11 cellular contexts compared by ENCODE assay signal in the genomic region with DNA sequence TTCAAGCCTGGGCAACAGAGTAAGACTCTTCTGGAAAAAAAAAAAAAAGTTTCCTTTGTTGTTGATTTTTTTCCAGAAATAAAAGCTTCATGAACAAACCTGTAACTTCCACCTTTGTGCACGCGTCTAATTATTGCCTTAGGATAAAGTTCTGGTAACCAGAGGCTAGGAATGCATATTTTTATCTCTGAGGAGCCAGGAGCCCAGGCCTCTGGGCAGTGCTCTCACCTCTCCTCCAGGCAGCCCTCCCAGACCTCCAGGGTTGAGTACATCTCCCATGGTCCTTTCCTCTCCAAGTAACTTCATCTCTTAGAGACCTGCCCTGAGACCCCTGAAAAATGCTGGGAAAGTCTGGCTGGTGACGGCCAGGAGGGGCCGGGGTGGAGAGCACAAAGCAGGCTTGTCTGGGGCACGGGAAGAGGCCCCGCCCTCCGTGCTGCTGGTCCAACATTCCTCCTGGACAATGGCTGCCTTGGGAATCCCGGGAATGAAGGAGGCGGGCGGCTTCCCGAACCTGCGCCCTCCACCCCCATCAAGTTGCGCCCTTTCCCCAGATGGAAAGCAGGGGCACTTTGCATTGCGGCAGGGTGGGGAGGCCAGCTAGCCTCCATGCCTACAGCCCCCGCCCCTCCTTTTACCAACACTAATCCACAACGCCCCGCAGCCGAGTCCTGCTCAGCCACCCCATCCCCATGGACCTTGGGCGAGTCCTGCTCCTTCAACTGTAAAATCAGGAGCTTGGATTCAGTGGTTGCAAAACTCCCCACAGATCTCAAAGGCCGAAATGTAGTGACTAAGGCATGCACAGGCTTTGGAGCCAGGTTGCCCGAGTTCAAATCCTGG. TPM values are rescaled to one million over a fixed set of nuclear protein-coding genes. Genes with fewer than 3 reads are reported as not detected.
A peak's percentile ranks its signal among the peaks of the same experiment; 100 is the strongest.
DNase-seq lines count a peak whose midpoint lies in the region; ATAC-seq, FAIRE-seq and TF ChIP-seq lines count a peak whose summit lies in the region.
"Had no signal": no experiment of that assay in that cellular context is flagged by ENCODE, and none has a peak within 500 bp of the region (broad histone marks: within the 10 kb centered on the region; RNA-seq: fewer than 3 reads in every experiment).

No MANE protein-coding gene starts in this region.

- TF ChIP-seq CTCF in HEK293 (tag by site-specific recombination; IDR thresholded peaks at IDR 0.05) (no peak), H1 (IDR thresholded peaks at IDR 0.05; ENCODE audit: control extremely low read depth in 1 of 3, insufficient read depth in 1 of 3, low read depth in 1 of 3, low read length in 3 of 3) (no peak)

- H3K4me1 ChIP-seq in HEK293 (ENCODE audit: control insufficient read depth, insufficient read depth, low read length): no peaks in the 10 kb centered on the region
- peaks cover 0 to 11% (median 2%) of the 10 kb centered on the region in 4 experiments; a peak in 6 of 7 replicates for H3K4me1 ChIP-seq in H1 (replicated peaks in 1 of 4; ENCODE audit: control insufficient read depth in 3 of 4, insufficient read depth in 4 of 4, low read length in 3 of 4)
- peaks cover 1 to 37% (median 35%) of the 10 kb centered on the region in 5 donors for H3K4me1 ChIP-seq in subcutaneous abdominal adipose tissue (ENCODE audit: control insufficient read depth in 5 of 5, insufficient read depth in 5 of 5, low read length in 5 of 5)

- H3K56ac ChIP-seq in H1 (replicated peaks; ENCODE audit: insufficient read length, low read depth, low read length): peak overlapping the region; percentile 49

- intact Hi-C loops in left colon (cut with DNase I, micrococcal nuclease): no loop called here

- peak overlapping the region; percentile 13 for H3K4me3 ChIP-seq in HEK293 (ENCODE audit: low read depth, low read length)
- peak overlapping the region; percentile 1 to 59 (median 42); a peak in 7 of 8 replicates for H3K4me3 ChIP-seq in H1 (ENCODE audit: extremely low read depth in 1 of 4, insufficient read depth in 2 of 4, low read depth in 3 of 4, low read length in 4 of 4)
- H3K4me3 ChIP-seq in subcutaneous abdominal adipose tissue (ENCODE audit: low read depth in 1 of 5, low read length in 5 of 5): peak overlapping the region; percentile 22 to 60 (median 44)

- H2BK20ac ChIP-seq in H1 (ENCODE audit: low read length): peak overlapping the region; percentile 93; the same call in 1 of the 2 replicates

- peak overlapping the region; percentile 87 for H4K91ac ChIP-seq in H1 (replicated peaks; ENCODE audit: insufficient read length, low read length)

- TF ChIP-seq EP300 in H1 (IDR thresholded peaks at IDR 0.05; ENCODE audit: borderline replicate concordance in 1 of 2, low read depth in 2 of 2, low read length in 2 of 2): 0 out of 3 replicates have a peak, but pooled peaks of 1 of the 2 experiments have one; percentile 37

- no peak overlapping the region; the same call in 1 of the 2 replicates for H2AK5ac ChIP-seq in H1 (ENCODE audit: low read depth, low read length)

- CTCF ChIA-PET in HEK293 (lab: Yijun Ruan, JAX) (interaction anchor here (0.6 to 1.0 kb wide), 2 partner anchors 18 to 436 kb away, joined by 3 read pairs; no protein-coding TSS in a partner anchor), H1 (lab: Charles Lee; ENCODE audit: partially characterized antibody) (interaction anchor here (0.7 to 8.5 kb wide), 13 partner anchors 9 to 335 kb away, joined by 3 to 132 read pairs (median 4); no protein-coding TSS in a partner anchor)

- peak overlapping the region; percentile 74 for H4K5ac ChIP-seq in H1 (ENCODE audit: insufficient read length, low read depth, low read length)

- H3K27me3 ChIP-seq in H1 (replicated peaks in 1 of 4; ENCODE audit: control insufficient read depth in 3 of 4, extremely low read depth in 1 of 4, insufficient read depth in 3 of 4, low read length in 3 of 4): peaks cover under 1 to 25% (median 18%) of the 10 kb centered on the region in 4 experiments
- H3K27me3 ChIP-seq in subcutaneous abdominal adipose tissue (ENCODE audit: control insufficient read depth in 5 of 5, insufficient read depth in 4 of 5, low read length in 5 of 5): no peaks in the 10 kb centered on the region

- H3K14ac ChIP-seq in H1 (ENCODE audit: insufficient read length): no peak overlapping the region

- peak overlapping the region; percentile 71 for H2BK5ac ChIP-seq in H1 (ENCODE audit: low read depth, low read length)

- peak overlapping the region; percentile 76; the same call in 1 of the 2 replicates for H4K8ac ChIP-seq in H1 (ENCODE audit: extremely low read depth, insufficient read depth, low read length)

- H3K9me3 ChIP-seq in HEK293 (ENCODE audit: control insufficient read depth, insufficient read depth, low read depth, low read length) (no peaks in the 10 kb centered on the region), H1 (ENCODE audit: insufficient read depth in 2 of 2, low read depth in 1 of 2, low read length in 1 of 2) (no peaks in the 10 kb centered on the region), subcutaneous abdominal adipose tissue (ENCODE audit: control insufficient read depth in 5 of 5, low read length in 5 of 5) (no peaks in the 10 kb centered on the region)

- peak; percentile 32 for FAIRE-seq in H1 (lab: Jason Lieb, UNC)
- no peak for FAIRE-seq in GM19239 (lab: Jason Lieb, UNC)

- H4K20me1 ChIP-seq in H1 (replicated peaks in 1 of 2; ENCODE audit: control insufficient read depth in 1 of 2, insufficient read depth in 2 of 2, low read length in 2 of 2): no peaks in the 10 kb centered on the region

- H2BK15ac ChIP-seq in H1 (ENCODE audit: low read length): no peak overlapping the region

- H2AFZ ChIP-seq in H1 (ENCODE audit: low read length): peak overlapping the region; percentile 71

- H3K36me3 ChIP-seq in HEK293 (ENCODE audit: control insufficient read depth in 2 of 2, insufficient read depth in 1 of 2, low read length in 2 of 2) (no peaks in the 10 kb centered on the region), H1 (ENCODE audit: control insufficient read depth in 2 of 4, insufficient read depth in 4 of 4, low read length in 3 of 4) (no peaks in the 10 kb centered on the region), subcutaneous abdominal adipose tissue (ENCODE audit: control insufficient read depth in 5 of 5, insufficient read depth in 5 of 5, low read length in 5 of 5) (no peaks in the 10 kb centered on the region)

- peak in 1 of 2 experiments; percentile 17; a peak in 1 of 4 replicates for TF ChIP-seq RAD21 in H1 (IDR thresholded peaks at IDR 0.05 in 1 of 2, conservative IDR thresholded peaks at IDR 0.05 in 1 of 2; ENCODE audit: low read depth in 2 of 2, low read length in 2 of 2)

- H3K23me2 ChIP-seq in H1 (ENCODE audit: low read depth, low read length): peaks cover 3% of the 10 kb centered on the region

- peak; percentile 39 for ATAC-seq in left colon
- ATAC-seq: naive thymus-derived CD4-positive, alpha-beta T cell had no signal

- H3K4ac ChIP-seq in H1 (replicated peaks; ENCODE audit: insufficient read length, low read depth, low read length): peak overlapping the region; percentile 80

- H2BK12ac ChIP-seq in H1 (ENCODE audit: low read depth, low read length): peak overlapping the region; percentile 76

- no peaks in the 10 kb centered on the region for H3K79me1 ChIP-seq in H1 (ENCODE audit: low read depth, low read length)

- peak in 1 of 2 experiments; percentile 57; a peak in 1 of 3 replicates for TF ChIP-seq POLR2A in H1 (IDR thresholded peaks at IDR 0.05; ENCODE audit: control extremely low read depth in 1 of 2, low read depth in 2 of 2, low read length in 2 of 2)

- H3K18ac ChIP-seq in H1 (ENCODE audit: extremely low read depth, low read length): peak overlapping the region; percentile 97

- H3K9ac ChIP-seq in H1 (replicated peaks in 1 of 4; ENCODE audit: extremely low read depth in 1 of 4, low read depth in 3 of 4, low read length in 3 of 4) (peak overlapping the region in 3 of 4 experiments; percentile 24 to 59 (median 57); a peak in 5 of 7 replicates), subcutaneous abdominal adipose tissue (ENCODE audit: low read length in 5 of 5) (peak overlapping the region in 2 of 5 donors; percentile 41 to 63)

- WGBS in H1 (ENCODE audit: extremely low coverage in 1 of 2, insufficient coverage in 1 of 2, insufficient read length in 1 of 2, insufficient replicate concordance in 2 of 2, low coverage in 1 of 2, low lambda C conversion rate in 2 of 2, missing lambda C conversion rate in 1 of 2), 2 experiments: 12% methylated on average over 21 of the region's 21 CpGs; no CpG with 5 or more reads in 1 of the 2 experiments

- peak overlapping the region; percentile 61 to 79 for H3K4me2 ChIP-seq in H1 (ENCODE audit: insufficient read depth in 1 of 2, low read depth in 2 of 2, low read length in 2 of 2)

- no peaks in the 10 kb centered on the region for H3K79me2 ChIP-seq in H1 (ENCODE audit: control insufficient read depth in 1 of 2, insufficient read depth in 2 of 2, low read length in 2 of 2)

- DNase-seq in H1 (ENCODE audit: low read depth in 1 of 2, low spot score in 2 of 2) (peak in 1 of 2 experiments; percentile 84), left colon (no peak), middle frontal gyrus (ENCODE audit: extremely low spot score, low spot score) (no peak), GM19239 (ENCODE audit: insufficient read length, low spot score) (no peak), NCI-H187 (lab: John Stamatoyannopoulos, UW) (no peak)
- DNase-seq in activated CD8-positive, alpha-beta memory T cell treated with anti-CD3 and anti-CD28 coated beads, Interleukin-2, amount 50 U/mL, for 4 hours: no peak
- DNase-seq: activated CD4-positive, alpha-beta T cell treated with anti-CD3 and anti-CD28 coated beads for 4 hours; KG1; naive thymus-derived CD4-positive, alpha-beta T cell had no signal

- no peak overlapping the region for H3K23ac ChIP-seq in H1 (ENCODE audit: insufficient read length)

- H2BK120ac ChIP-seq in H1 (replicated peaks; ENCODE audit: low read depth, low read length): peak overlapping the region; percentile 95

- H3K27ac ChIP-seq in HEK293 (ENCODE audit: extremely low read depth, low read depth, low read length): no peak overlapping the region
- H3K27ac ChIP-seq in H1 (ENCODE audit: low read depth, low read length): peak overlapping the region; percentile 46; the same call in 1 of the 2 replicates
- no peak overlapping the region for H3K27ac ChIP-seq in subcutaneous abdominal adipose tissue (ENCODE audit: low read depth, low read length)

- POLR2A ChIA-PET in HEK293 (lab: Yijun Ruan, JAX) (no interaction called here), H1 (lab: Charles Lee; ENCODE audit: partially characterized antibody) (interaction anchor here (0.8 to 11.0 kb wide), 10 partner anchors 11 to 319 kb away, joined by 3 to 107 read pairs (median 4); no protein-coding TSS in a partner anchor)

RNA-seq across cellular contexts. Expression of gene FIGNL2, which starts 7.3 kb away (rescaled TPM):
- total RNA-seq in H1 (2021; fragmentation: NEBNext Ultra II Directional; extraction: Animal tissue kit (Norgen Biotek cat#: 25700)): 6.5 and 7.5 TPM in 2 replicates
- polyA plus RNA-seq in H1 (2011; rRNA removed): 7.1 and 10.9 TPM in 2 replicates
- 6.7 TPM for polyA plus RNA-seq in H1 (2011; cell fraction: cytosol; rRNA removed)
- polyA plus RNA-seq in H1 (2011; cell fraction: nucleus; rRNA removed): 12.7 TPM
- 4.7 to 5.7 TPM (median 5.2 TPM) in 4 replicates for polyA plus RNA-seq in H1 (2012, experiment 1 of 2)
- 4.7 TPM for polyA plus RNA-seq in H1 (2012, experiment 2 of 2)
- polyA plus RNA-seq in H1 (2013, experiment 1 of 2): 2.7 TPM
- 2.2 TPM for polyA plus RNA-seq in H1 (2013, experiment 2 of 2)
- 3.0 and 6.3 TPM in 2 replicates for polyA minus RNA-seq in H1 (2011; rRNA and poly(A)+ RNA removed)
- polyA minus RNA-seq in H1 (2011; cell fraction: cytosol; rRNA and poly(A)+ RNA removed): 7.0 TPM
- polyA minus RNA-seq in H1 (2011; cell fraction: nucleus; rRNA and poly(A)+ RNA removed): 11.2 TPM
- under 1 TPM; 0.24 to 0.36 TPM for total RNA-seq in left colon

RNA-seq across cellular contexts. Expression of gene ANKRD33, which starts 32.1 kb away (rescaled TPM):
- total RNA-seq in H1 (2021; fragmentation: NEBNext Ultra II Directional; extraction: Animal tissue kit (Norgen Biotek cat#: 25700)): 0.19 and 0.41 TPM in 2 replicates
- polyA plus RNA-seq in H1 (2011; rRNA removed): 0.53 and 1.5 TPM in 2 replicates
- 1.1 TPM for polyA plus RNA-seq in H1 (2011; cell fraction: cytosol; rRNA removed)
- 8.7 TPM for polyA plus RNA-seq in H1 (2011; cell fraction: nucleus; rRNA removed)
- 0.53 to 1.1 TPM (median 0.62 TPM) in 4 replicates for polyA plus RNA-seq in H1 (2012, experiment 1 of 2)
- polyA plus RNA-seq in H1 (2012, experiment 2 of 2): 0.39 TPM
- polyA plus RNA-seq in H1 (2013, experiment 1 of 2): 0.34 TPM
- polyA plus RNA-seq in H1 (2013, experiment 2 of 2): 0.57 TPM
- polyA minus RNA-seq in H1 (2011; rRNA and poly(A)+ RNA removed): 0.34 and 0.73 TPM in 2 replicates
- not detected for polyA minus RNA-seq in H1 (2011; cell fraction: cytosol; rRNA and poly(A)+ RNA removed)
- polyA minus RNA-seq in H1 (2011; cell fraction: nucleus; rRNA and poly(A)+ RNA removed): 3.4 TPM
- total RNA-seq in left colon: not detected
- total RNA-seq: naive thymus-derived CD4-positive, alpha-beta T cell had no signal
- polyA plus RNA-seq: naive thymus-derived CD4-positive, alpha-beta T cell had no signal

RNA-seq across cellular contexts. Expression of gene ACVRL1, which starts 51.5 kb away (rescaled TPM):
- total RNA-seq in H1 (2021; fragmentation: NEBNext Ultra II Directional; extraction: Animal tissue kit (Norgen Biotek cat#: 25700)): 0.09 TPM in 1 of 2 replicates, not detected in the other
- polyA plus RNA-seq in H1 (2011; rRNA removed): 0.35 and 0.50 TPM in 2 replicates
- polyA plus RNA-seq in H1 (2011; cell fraction: cytosol; rRNA removed): 0.54 TPM
- 1.2 TPM for polyA plus RNA-seq in H1 (2011; cell fraction: nucleus; rRNA removed)
- 0.59 to 0.90 TPM (median 0.84 TPM) in 4 replicates for polyA plus RNA-seq in H1 (2012, experiment 1 of 2)
- 0.10 TPM for polyA plus RNA-seq in H1 (2012, experiment 2 of 2)
- 0.39 TPM for polyA plus RNA-seq in H1 (2013, experiment 1 of 2)
- 0.24 TPM for polyA plus RNA-seq in H1 (2013, experiment 2 of 2)
- 0.39 and 0.82 TPM in 2 replicates for polyA minus RNA-seq in H1 (2011; rRNA and poly(A)+ RNA removed)
- polyA minus RNA-seq in H1 (2011; cell fraction: cytosol; rRNA and poly(A)+ RNA removed): not detected
- 1.4 TPM for polyA minus RNA-seq in H1 (2011; cell fraction: nucleus; rRNA and poly(A)+ RNA removed)
- 100 to 1,000 TPM; 188 to 214 TPM for total RNA-seq in left colon
- polyA plus RNA-seq: naive thymus-derived CD4-positive, alpha-beta T cell had no signal

Comparison
In these comparisons a context has a peak if more than half of its experiments do, and no peak if none do; other contexts are left out.
1. RNA of gene ACVRL1, which starts 51.5 kb away (total RNA-seq): 188 to 214 TPM in left colon; 0.09 TPM in H1; every median in the first group is over 100 times any median in the second.
2. Of the 6 proteins assayed by ChIP-seq in both HEK293 and H1: peak only in HEK293: none; only in H1: ATF2 and YY1; in both: none; in neither: 4.
3. Peak in every context shown above with its lines, with median percentiles within 50 percentile points of each other: H3K4me3 ChIP-seq.